Comparison of ENCODE assay signal across 18 cellular contexts in the genomic region with DNA sequence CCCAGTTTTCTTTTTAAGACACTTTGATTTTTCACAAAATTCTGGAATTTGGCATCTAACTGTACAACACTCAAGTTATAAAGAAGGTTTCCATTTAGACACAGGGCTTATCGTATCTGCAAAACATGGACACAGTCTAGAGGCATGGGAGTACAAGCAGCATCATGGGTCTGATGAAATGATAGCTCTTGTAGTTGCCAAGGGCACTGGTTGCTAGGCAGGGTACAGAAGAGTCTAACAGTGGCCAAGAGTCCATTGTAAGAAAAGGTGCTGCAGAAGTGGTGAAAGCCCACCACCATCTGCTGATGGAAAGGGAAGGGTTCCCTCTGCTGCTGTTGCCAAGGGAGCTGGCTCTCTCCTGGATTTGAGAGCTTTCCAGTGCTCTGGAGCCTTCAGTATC. TPM values are rescaled to one million over a fixed set of nuclear protein-coding genes. Genes with fewer than 3 reads are reported as not detected.
DNase-seq lines count a peak whose midpoint lies in the region; ATAC-seq and TF ChIP-seq lines count a peak whose summit lies in the region.
"Had no signal": no experiment of that assay in that cellular context is flagged by ENCODE, and none has a peak within 500 bp of the region (broad histone marks: within the 10 kb centered on the region; RNA-seq: fewer than 3 reads in every experiment).

No MANE protein-coding gene starts in this region.

- H3K79me1 ChIP-seq in trophoblast cell (ENCODE audit: low read length), result no peaks in the 10 kb centered on the region

- TF ChIP-seq CTCF in cardiac muscle cell (IDR thresholded peaks at IDR 0.05; ENCODE audit: low read depth, low read length) (no peak), right atrium auricular region (IDR thresholded peaks at IDR 0.05) (no peak), GM23338 (conservative IDR thresholded peaks at IDR 0.05; ENCODE audit: low read depth in 2 of 2) (no peak)

- no peak for ATAC-seq in GM23338
- ATAC-seq: A549, GM12878 had no signal

- no peak overlapping the region for H2BK12ac ChIP-seq in trophoblast cell (ENCODE audit: low read length)

- no peak overlapping the region for H3K4me3 ChIP-seq in cardiac muscle cell
- no peak overlapping the region for H3K4me3 ChIP-seq in right atrium auricular region
- no peak overlapping the region for H3K4me3 ChIP-seq in trophoblast cell (ENCODE audit: low read depth, low read length)
- no peak overlapping the region for H3K4me3 ChIP-seq in GM23338
- H3K4me3 ChIP-seq: A549, GM12878 had no signal

- no peak overlapping the region for H3K18ac ChIP-seq in trophoblast cell (ENCODE audit: low read length)

- no peaks in the 10 kb centered on the region for H3K27me3 ChIP-seq in cardiac muscle cell
- no peaks in the 10 kb centered on the region for H3K27me3 ChIP-seq in right atrium auricular region
- no peaks in the 10 kb centered on the region for H3K27me3 ChIP-seq in trophoblast cell (ENCODE audit: insufficient read depth, low read length)
- H3K27me3 ChIP-seq in GM23338 (ENCODE audit: insufficient read depth), result no peaks in the 10 kb centered on the region

- H3K9me2 ChIP-seq in GM23338 (ENCODE audit: insufficient read depth), result no peaks in the 10 kb centered on the region

- H3K79me2 ChIP-seq in trophoblast cell (ENCODE audit: control insufficient read depth, insufficient read depth, low read length, poor library complexity) (no peaks in the 10 kb centered on the region), GM23338 (replicated peaks; ENCODE audit: insufficient read depth) (no peaks in the 10 kb centered on the region)

- H3K14ac ChIP-seq in trophoblast cell (ENCODE audit: low read length), result no peak overlapping the region

- no peak overlapping the region for H3K4me3 Mint-ChIP-seq in GM23338
- H3K4me3 Mint-ChIP-seq: CD4-positive, alpha-beta T cell; H9 had no signal

- H2AFZ ChIP-seq in trophoblast cell (ENCODE audit: insufficient read depth, low read length, poor library complexity) (no peak overlapping the region), GM23338 (no peak overlapping the region)

- H4K91ac ChIP-seq in trophoblast cell (ENCODE audit: low read depth, low read length), result no peak overlapping the region

- WGBS in trophoblast cell (ENCODE audit: extremely low coverage, insufficient coverage, insufficient read length), result no CpG with 5 or more reads among the region's 1 CpG

- no peaks in the 10 kb centered on the region for H3K9me3 Mint-ChIP-seq in GM23338
- H3K9me3 Mint-ChIP-seq: H9 had no signal

- H3K27ac Mint-ChIP-seq in GM23338, result no peak overlapping the region
- H3K27ac Mint-ChIP-seq: CD4-positive, alpha-beta T cell had no signal

- H3K36me3 Mint-ChIP-seq in GM23338 (ENCODE audit: low read depth), result no peaks in the 10 kb centered on the region

- H3F3A ChIP-seq in GM23338 (replicated peaks; ENCODE audit: low read depth), result no peaks in the 10 kb centered on the region

- no peak overlapping the region for H2BK120ac ChIP-seq in trophoblast cell (ENCODE audit: insufficient read depth, low read length, poor library complexity)

- no peak overlapping the region for H4K12ac ChIP-seq in trophoblast cell (ENCODE audit: low read depth, low read length)

- no peak overlapping the region for H2BK5ac ChIP-seq in trophoblast cell (ENCODE audit: low read depth, low read length, poor library complexity)

- H4K20me1 ChIP-seq in GM23338 (replicated peaks; ENCODE audit: insufficient read depth), result no peaks in the 10 kb centered on the region

- no peaks in the 10 kb centered on the region for H3K27me3 Mint-ChIP-seq in GM23338 (ENCODE audit: insufficient read depth, low read depth, poor library complexity)
- H3K27me3 Mint-ChIP-seq: CD4-positive, alpha-beta T cell had no signal

- H3K9me3 ChIP-seq in cardiac muscle cell (ENCODE audit: low read depth) (no peaks in the 10 kb centered on the region), right atrium auricular region (no peaks in the 10 kb centered on the region), trophoblast cell (ENCODE audit: insufficient read depth, low read depth, low read length) (no peaks in the 10 kb centered on the region)
- H3K9me3 ChIP-seq: A549, Caco-2 had no signal

- H3K27ac ChIP-seq in cardiac muscle cell, result peak overlapping the region; percentile 29
- peak overlapping the region in 1 of 2 donors; percentile 81 for H3K27ac ChIP-seq in right atrium auricular region
- no peak overlapping the region for H3K27ac ChIP-seq in trophoblast cell (ENCODE audit: low read depth, low read length)
- no peak overlapping the region for H3K27ac ChIP-seq in GM23338 (ENCODE audit: low read depth)
- H3K27ac ChIP-seq: 22Rv1, A549, C4-2B had no signal

- DNase-seq in DMS 273 (lab: John Stamatoyannopoulos, UW; ENCODE audit: unreplicated experiment) (peak; percentile 22), DMS 273 treated with DMSO at 0.1 percent for 48 hours (lab: John Stamatoyannopoulos, UW) (no peak), cardiac muscle cell (ENCODE audit: low read depth in 1 of 2, low spot score in 1 of 2) (no peak), right atrium auricular region (ENCODE audit: low spot score) (no peak), trophoblast cell (no peak), GM23338 (ENCODE audit: low spot score) (no peak), NCI-H748 treated with DMSO at 0.1 percent for 48 hours (lab: John Stamatoyannopoulos, UW) (no peak)
- DNase-seq: AML-193; Caco-2; CD4-positive, alpha-beta T cell; DMS79 treated with DMSO at 0.1 percent for 48 hours; GF-D8; H9; IMR-90 had no signal

- H4K8ac ChIP-seq in trophoblast cell (ENCODE audit: low read depth, low read length), result no peak overlapping the region

- H3K4me1 ChIP-seq in cardiac muscle cell (ENCODE audit: low read depth) (peaks cover 40% of the 10 kb centered on the region), right atrium auricular region (peaks cover 0 to 55% of the 10 kb centered on the region in 2 donors), trophoblast cell (ENCODE audit: control insufficient read depth in 1 of 2, insufficient read depth in 2 of 2, low read length in 2 of 2) (no peaks in the 10 kb centered on the region), GM23338 (ENCODE audit: insufficient read depth) (no peaks in the 10 kb centered on the region)
- H3K4me1 ChIP-seq: A549, Caco-2 had no signal

- no peak overlapping the region for H2AK5ac ChIP-seq in trophoblast cell (ENCODE audit: low read length)

- H3K4me2 ChIP-seq in trophoblast cell (ENCODE audit: low read length) (no peak overlapping the region), GM23338 (no peak overlapping the region)
- H3K4me2 ChIP-seq: A549 had no signal

- peak overlapping the region; percentile 5 for H3K9ac ChIP-seq in trophoblast cell (ENCODE audit: low read length)

- H3K23ac ChIP-seq in trophoblast cell (ENCODE audit: low read length), result no peak overlapping the region

- H3K4ac ChIP-seq in trophoblast cell (ENCODE audit: low read depth, low read length), result no peak overlapping the region

- H3K36me3 ChIP-seq in cardiac muscle cell (no peaks in the 10 kb centered on the region), right atrium auricular region (no peaks in the 10 kb centered on the region), trophoblast cell (ENCODE audit: control insufficient read depth in 1 of 2, insufficient read depth in 2 of 2, low read length in 2 of 2) (no peaks in the 10 kb centered on the region), GM23338 (ENCODE audit: insufficient read depth) (no peaks in the 10 kb centered on the region)

- H3K4me1 Mint-ChIP-seq in GM23338, result no peaks in the 10 kb centered on the region
- H3K4me1 Mint-ChIP-seq: H9 had no signal

TF ChIP-seq in GM23338, 12 proteins besides CTCF, POLR2A, EP300 and RAD21 (continues in another document):
- TF ChIP-seq ETS1 (IDR thresholded peaks at IDR 0.05) (no peak), EZH2 (IDR thresholded peaks at IDR 0.05; ENCODE audit: low read depth, unreplicated experiment) (no peak), ZNF331 (CRISPR knock-in tag; IDR thresholded peaks at IDR 0.05; ENCODE audit: low read depth) (no peak)

RNA-seq across cellular contexts. Expression of gene MYOCD, which starts 20.8 kb away (rescaled TPM):
- total RNA-seq in cardiac muscle cell (122 and 160 TPM in 2 replicates), right atrium auricular region (10 to 100 TPM; 50.6 to 65.1 TPM)
- polyA plus RNA-seq in cardiac muscle cell (70.8 and 93.1 TPM in 2 replicates), GM23338 (2016; fragmentation: Nextera tagmentation; extraction: Ambion mirVana) (2.0 and 2.4 TPM in 2 replicates)
- polyA plus RNA-seq in trophoblast cell (2013), result 18.3 and 20.8 TPM in 2 replicates
- total RNA-seq in GM23338 (2014; rRNA removed; shearing (Covaris generic)), result 0.66 and 0.80 TPM in 2 replicates
- total RNA-seq: CD4-positive, alpha-beta T cell; GM12878 had no signal
- polyA plus RNA-seq: GM12878 had no signal

Comparison
In these comparisons a context has a peak if more than half of its experiments do, and no peak if none do; other contexts are left out.
1. RNA of gene MYOCD, which starts 20.8 kb away (total RNA-seq): 122 to 160 TPM in cardiac muscle cell and 50.6 to 65.1 TPM in right atrium auricular region; 0.66 to 0.80 TPM in GM23338; every median in the first group is over 10 times any median in the second.